Comparison of ENCODE assay signal across 32 cellular contexts in genomic region chr10:88827718-88828117, GRCh38. TPM values are rescaled to one million over a fixed set of nuclear protein-coding genes. Genes with fewer than 3 reads are reported as not detected.
DNase-seq lines count a peak whose midpoint lies in the region; ATAC-seq and FAIRE-seq lines count a peak whose summit lies in the region.
"Had no signal": no experiment of that assay in that cellular context is flagged by ENCODE, and none has a peak within 500 bp of the region (broad histone marks: within the 10 kb centered on the region; RNA-seq: fewer than 3 reads in every experiment).

No MANE protein-coding gene starts in this region.

- no peak overlapping the region for H3K27ac Mint-ChIP-seq in activated T-cell treated with anti-CD3 and anti-CD28 coated beads, Interleukin-2, amount 50 U/mL, for 72 hours

- peak overlapping the region; percentile 82 for H3K27ac ChIP-seq in KOPT-K1 (ENCODE audit: low read depth, low read length, poor library complexity, severe bottlenecking)
- H3K27ac ChIP-seq: A549; BLaER1 treated with 17β-estradiol and CSF1 and Interleukin-3, amounts not matched to agents 10 nM and 100 nM; PC-9; SJSA1 had no signal

- peaks cover 0 to 2% of the 10 kb centered on the region in 2 donors for H3K9me3 Mint-ChIP-seq in activated T-cell treated with anti-CD3 and anti-CD28 coated beads, Interleukin-2, amount 50 U/mL, for 72 hours

- ATAC-seq in activated T-cell treated with anti-CD3 and anti-CD28 coated beads, Interleukin-2, amount 50 U/mL, for 72 hours (replicated peaks in 1 of 2) = peak; percentile 66 to 67
- peak; percentile 29 for ATAC-seq in stimulated activated naive CD8-positive, alpha-beta T cell treated with anti-CD3 and anti-CD28 coated beads, Interleukin-15, Interleukin-2, amounts not matched to agents 100 U/mL and 50 U/mL, for 24 hours
- ATAC-seq: A549; CD8-positive, alpha-beta T cell; HepG2; K562 had no signal

- no peaks in the 10 kb centered on the region for H3K9me3 ChIP-seq in KOPT-K1 (ENCODE audit: insufficient read depth, low read length, poor library complexity, severe bottlenecking)
- H3K9me3 ChIP-seq: A549; BLaER1 treated with 17β-estradiol and CSF1 and Interleukin-3, amounts not matched to agents 10 nM and 100 nM; Caco-2; SJSA1 had no signal

- DNase-seq in activated T-cell treated with anti-CD3 and anti-CD28 coated beads, Interleukin-2, amount 50 U/mL, for 72 hours = no peak
- DNase-seq in activated T-cell treated with anti-CD3 and anti-CD28 coated beads for 4 hours = no peak
- no peak for DNase-seq in GM18507 (ENCODE audit: extremely low spot score, insufficient read length, low read depth)
- DNase-seq in stimulated activated naive CD8-positive, alpha-beta T cell treated with anti-CD3 and anti-CD28 coated beads, Interleukin-15, Interleukin-2, amounts not matched to agents 100 U/mL and 50 U/mL, for 24 hours = no peak
- no peak for DNase-seq in RCC 7860 (ENCODE audit: low spot score)
- DNase-seq in HuH-7 (ENCODE audit: low spot score) = no peak
- DNase-seq: AML-193; Caco-2; CD8-positive, alpha-beta T cell; GF-D8; MV-4-11; NCI-H1105; NCI-H1436 treated with DMSO at 0.1 percent for 48 hours; NCI-H2029; NCI-H446 treated with DMSO at 0.1 percent for 48 hours; NCI-H526; NCI-H82; NK-92 treated with Interleukin-12 subunit alpha and Interleukin-12 subunit beta, amount 100 ng/mL, for 24 hours; PC-9; Right ventricle myocardium superior; RPMI8226 had no signal

- H3K27me3 Mint-ChIP-seq in activated T-cell treated with anti-CD3 and anti-CD28 coated beads, Interleukin-2, amount 50 U/mL, for 72 hours (ENCODE audit: low read depth) = no peaks in the 10 kb centered on the region

- no peak overlapping the region for H3K4me3 Mint-ChIP-seq in activated T-cell treated with anti-CD3 and anti-CD28 coated beads, Interleukin-2, amount 50 U/mL, for 72 hours
- H3K4me3 Mint-ChIP-seq: CD8-positive, alpha-beta T cell had no signal

- peaks cover 65% of the 10 kb centered on the region for H3K4me1 Mint-ChIP-seq in activated T-cell treated with anti-CD3 and anti-CD28 coated beads, Interleukin-2, amount 50 U/mL, for 72 hours (ENCODE audit: low read depth)

- FAIRE-seq in GM18507 (lab: Jason Lieb, UNC) = peak; percentile 64
- no peak for FAIRE-seq in RCC 7860 (lab: Jason Lieb, UNC)
- FAIRE-seq: GM12891, HepG2, K562 had no signal

- H3K36me3 ChIP-seq in KOPT-K1 (ENCODE audit: insufficient read depth, low read length) = no peaks in the 10 kb centered on the region
- H3K36me3 ChIP-seq: SJSA1 had no signal

- peaks cover 0 to 2% of the 10 kb centered on the region in 2 donors for H3K36me3 Mint-ChIP-seq in activated T-cell treated with anti-CD3 and anti-CD28 coated beads, Interleukin-2, amount 50 U/mL, for 72 hours (ENCODE audit: insufficient read depth in 2 of 2)
- H3K36me3 Mint-ChIP-seq: CD8-positive, alpha-beta T cell had no signal

RNA-seq across cellular contexts. Expression of gene ANKRD22, which starts 23.9 kb away (rescaled TPM):
- under 1 TPM; 0.24 to 0.65 TPM for total RNA-seq in activated T-cell treated with anti-CD3 and anti-CD28 coated beads, Interleukin-2, amount 50 U/mL, for 72 hours
- total RNA-seq: Caco-2; CD8-positive, alpha-beta T cell; H4; HepG2; K562; Right ventricle myocardium superior; SJSA1 had no signal

RNA-seq across cellular contexts. Expression of gene LIPM, which starts 25.2 kb away (rescaled TPM):
- not detected for total RNA-seq in activated T-cell treated with anti-CD3 and anti-CD28 coated beads, Interleukin-2, amount 50 U/mL, for 72 hours
- total RNA-seq: Caco-2; CD8-positive, alpha-beta T cell; H4; HepG2; HT1080; K562; LHCN-M2; MCF 10A; PC-9; Right ventricle myocardium superior; SJSA1 had no signal

RNA-seq across cellular contexts. Expression of gene STAMBPL1, which starts 52.3 kb away (rescaled TPM):
- total RNA-seq in activated T-cell treated with anti-CD3 and anti-CD28 coated beads, Interleukin-2, amount 50 U/mL, for 72 hours = 10 to 100 TPM; 28.2 to 39.9 TPM
